2 cellular contexts compared by ENCODE assay signal in genomic region chr19:39135701-39136100, GRCh38.
TF ChIP-seq lines count a peak whose summit lies in the region.

No MANE protein-coding gene starts in this region.

TF ChIP-seq in GM23338, 12 proteins besides CTCF, POLR2A, EP300 and RAD21:
- TF ChIP-seq ZNF331 (CRISPR knock-in tag; IDR thresholded peaks at IDR 0.05; ENCODE audit: low read depth) (no peak), NANOG (IDR thresholded peaks at IDR 0.05; ENCODE audit: borderline replicate concordance) (no peak), JUNB (IDR thresholded peaks at IDR 0.05; ENCODE audit: unreplicated experiment) (no peak), ZNF462 (CRISPR knock-in tag; IDR thresholded peaks at IDR 0.05) (no peak), ZNF114 (CRISPR knock-in tag; IDR thresholded peaks at IDR 0.05) (no peak), ETS1 (IDR thresholded peaks at IDR 0.05) (no peak), STAT1 (IDR thresholded peaks at IDR 0.05; ENCODE audit: unreplicated experiment) (no peak), EZH2 (IDR thresholded peaks at IDR 0.05; ENCODE audit: low read depth, unreplicated experiment) (no peak), CREB1 (CRISPR knock-in tag; IDR thresholded peaks at IDR 0.05; ENCODE audit: low read depth) (no peak), POLR2AphosphoS5 (IDR thresholded peaks at IDR 0.05; ENCODE audit: low read depth) (no peak), EZH2phosphoT487 (IDR thresholded peaks at IDR 0.05; ENCODE audit: unreplicated experiment) (no peak), REST (IDR thresholded peaks at IDR 0.05; ENCODE audit: unreplicated experiment) (no peak)

TF ChIP-seq in H1, 55 proteins besides CTCF, POLR2A, EP300 and RAD21:
- TF ChIP-seq NRF1 (IDR thresholded peaks at IDR 0.05; ENCODE audit: low read depth, low read length) (no peak), CBX5 (IDR thresholded peaks at IDR 0.05; ENCODE audit: low read depth, low read length) (no peak), JUND (IDR thresholded peaks at IDR 0.05; ENCODE audit: low read length) (no peak), SAP30 (IDR thresholded peaks at IDR 0.05; ENCODE audit: insufficient read depth, insufficient replicate concordance, low read length) (no peak), MAFK (IDR thresholded peaks at IDR 0.05; ENCODE audit: low read depth, low read length) (no peak), KDM5A (IDR thresholded peaks at IDR 0.05; ENCODE audit: low read length) (no peak), GABPA (IDR thresholded peaks at IDR 0.05; ENCODE audit: borderline replicate concordance, insufficient read depth, low read length) (no peak), MAX (IDR thresholded peaks at IDR 0.05) (no peak), ATF3 (IDR thresholded peaks at IDR 0.05; ENCODE audit: insufficient read depth, low read depth, low read length) (no peak), SIX5 (IDR thresholded peaks at IDR 0.05; ENCODE audit: low read depth, low read length) (no peak), TAF7 (optimal IDR thresholded peaks at IDR 0.05; ENCODE audit: borderline replicate concordance, low read depth, low read length) (no peak), GTF2F1 (IDR thresholded peaks at IDR 0.05; ENCODE audit: borderline replicate concordance, low read depth, low read length) (no peak), FOSL1 (IDR thresholded peaks at IDR 0.05; ENCODE audit: insufficient read depth, low read depth, low read length) (no peak), BRCA1 (IDR thresholded peaks at IDR 0.05; ENCODE audit: low read depth, low read length) (no peak), BCL11A (IDR thresholded peaks at IDR 0.05; ENCODE audit: low read depth in 2 of 2, low read length in 2 of 2) (no peak), SUZ12 (IDR thresholded peaks at IDR 0.05; ENCODE audit: low read length) (no peak), POLR2AphosphoS5 (IDR thresholded peaks at IDR 0.05; ENCODE audit: low read depth, low read length) (no peak), TBP (IDR thresholded peaks at IDR 0.05; ENCODE audit: low read depth, low read length) (no peak), E2F6 (IDR thresholded peaks at IDR 0.05) (no peak), USF2 (IDR thresholded peaks at IDR 0.05; ENCODE audit: low read length) (no peak)
TF ChIP-seq in H1: peak in this region for 0.
